In genomic region chr3:52056968-52057805, GRCh38 we compare ENCODE assay signal across 1 cellular context.
A peak's percentile ranks its signal among the peaks of the same experiment; 100 is the strongest.
TF ChIP-seq lines count a peak whose summit lies in the region.

No MANE protein-coding gene starts in this region.

TF ChIP-seq in HepG2, 621 proteins besides CTCF, POLR2A, EP300 and RAD21 (continued from another document and continues in another):
- 0 out of 2 replicates have a peak, but pooled peaks have one; percentile 59 for TF ChIP-seq SRY (CRISPR knock-in tag; IDR thresholded peaks at IDR 0.05)
- TF ChIP-seq NCOA5 (CRISPR knock-in tag; IDR thresholded peaks at IDR 0.05) = no peak
- TF ChIP-seq KLF11 (CRISPR knock-in tag; IDR thresholded peaks at IDR 0.05) = 0 out of 2 replicates have a peak, but pooled peaks have one; percentile 67
- TF ChIP-seq ZUFSP (CRISPR knock-in tag; IDR thresholded peaks at IDR 0.05; ENCODE audit: borderline replicate concordance) = no peak
- TF ChIP-seq MBNL3 (CRISPR knock-in tag; conservative IDR thresholded peaks at IDR 0.05) = no peak
- TF ChIP-seq ZMAT3 (CRISPR knock-in tag; conservative IDR thresholded peaks at IDR 0.05) = no peak
- no peak for TF ChIP-seq PTBP1 (IDR thresholded peaks at IDR 0.05; ENCODE audit: low read depth, low read length, poor library complexity, severe bottlenecking)
- no peak for TF ChIP-seq RBM22 (optimal IDR thresholded peaks at IDR 0.05; ENCODE audit: low read length)
- no peak for TF ChIP-seq ATF7 (IDR thresholded peaks at IDR 0.05)
- no peak for TF ChIP-seq ATF7 (CRISPR knock-in tag; IDR thresholded peaks at IDR 0.05)
- no peak for TF ChIP-seq ZNF558 (CRISPR knock-in tag; IDR thresholded peaks at IDR 0.05; ENCODE audit: borderline replicate concordance)
- TF ChIP-seq ZFP91 (CRISPR knock-in tag; IDR thresholded peaks at IDR 0.05; ENCODE audit: borderline replicate concordance) = peak; percentile 99
- no peak for TF ChIP-seq TBX3 (IDR thresholded peaks at IDR 0.05; ENCODE audit: borderline replicate concordance)
- no peak for TF ChIP-seq AGO2 (optimal IDR thresholded peaks at IDR 0.05; ENCODE audit: low read depth, low read length)
- TF ChIP-seq ZNF33A (CRISPR knock-in tag; IDR thresholded peaks at IDR 0.05; ENCODE audit: borderline replicate concordance) = no peak
- TF ChIP-seq RAD51 (IDR thresholded peaks at IDR 0.05; ENCODE audit: borderline replicate concordance) = peak; percentile 82
- no peak for TF ChIP-seq ZNF75D (CRISPR knock-in tag; IDR thresholded peaks at IDR 0.05; ENCODE audit: borderline replicate concordance)
- TF ChIP-seq NCOA2 (CRISPR knock-in tag; IDR thresholded peaks at IDR 0.05) = no peak
- no peak for TF ChIP-seq SIN3A (IDR thresholded peaks at IDR 0.05; ENCODE audit: borderline replicate concordance, low read depth, low read length)
- TF ChIP-seq GZF1 (CRISPR knock-in tag; IDR thresholded peaks at IDR 0.05) = no peak
- no peak for TF ChIP-seq ZNF343 (CRISPR knock-in tag; IDR thresholded peaks at IDR 0.05)
- TF ChIP-seq SNAPC4 (CRISPR knock-in tag; IDR thresholded peaks at IDR 0.05) = no peak
- no peak; the same call in 1 of the 2 replicates for TF ChIP-seq ZNF782 (CRISPR knock-in tag; IDR thresholded peaks at IDR 0.05; ENCODE audit: borderline replicate concordance)
- no peak for TF ChIP-seq RBAK (CRISPR knock-in tag; IDR thresholded peaks at IDR 0.05)
- TF ChIP-seq LBX2 (CRISPR knock-in tag; IDR thresholded peaks at IDR 0.05; ENCODE audit: borderline replicate concordance) = no peak
- TF ChIP-seq SIX1 (CRISPR knock-in tag; IDR thresholded peaks at IDR 0.05; ENCODE audit: borderline replicate concordance) = no peak
- no peak for TF ChIP-seq SOX13 (IDR thresholded peaks at IDR 0.05)
- TF ChIP-seq SOX13 (CRISPR knock-in tag; conservative IDR thresholded peaks at IDR 0.05 in 1 of 2, IDR thresholded peaks at IDR 0.05 in 1 of 2) = peak in 1 of 2 experiments; percentile 53; a peak in 1 of 4 replicates
- TF ChIP-seq PAX8 (CRISPR knock-in tag; IDR thresholded peaks at IDR 0.05; ENCODE audit: borderline replicate concordance) = no peak
- TF ChIP-seq FIP1L1 (IDR thresholded peaks at IDR 0.05; ENCODE audit: borderline replicate concordance, insufficient read depth, low read depth, low read length) = no peak
- TF ChIP-seq ZFAT (CRISPR knock-in tag; conservative IDR thresholded peaks at IDR 0.05) = no peak
- TF ChIP-seq ZNF136 (CRISPR knock-in tag; IDR thresholded peaks at IDR 0.05; ENCODE audit: low read depth) = no peak
- no peak for TF ChIP-seq ZNF567 (CRISPR knock-in tag; IDR thresholded peaks at IDR 0.05; ENCODE audit: borderline replicate concordance)
- TF ChIP-seq HOMEZ (CRISPR knock-in tag; IDR thresholded peaks at IDR 0.05; ENCODE audit: low read depth) = 0 out of 2 replicates have a peak, but pooled peaks have one; percentile 14
- no peak for TF ChIP-seq MYC (CRISPR knock-in tag; IDR thresholded peaks at IDR 0.05; ENCODE audit: borderline replicate concordance)
- no peak for TF ChIP-seq ZNF205 (CRISPR knock-in tag; IDR thresholded peaks at IDR 0.05)
- TF ChIP-seq SATB2 (CRISPR knock-in tag; IDR thresholded peaks at IDR 0.05) = no peak
- peak; percentile 24; the same call in 1 of the 2 replicates for TF ChIP-seq ZNF580 (CRISPR knock-in tag; IDR thresholded peaks at IDR 0.05; ENCODE audit: borderline replicate concordance, low read depth)
- TF ChIP-seq MLX (CRISPR knock-in tag; IDR thresholded peaks at IDR 0.05) = no peak
- peak; percentile 36 for TF ChIP-seq GATAD1 (CRISPR knock-in tag; IDR thresholded peaks at IDR 0.05)
- no peak for TF ChIP-seq ZNF569 (CRISPR knock-in tag; IDR thresholded peaks at IDR 0.05; ENCODE audit: borderline replicate concordance)
- TF ChIP-seq ZMAT5 (CRISPR knock-in tag; IDR thresholded peaks at IDR 0.05; ENCODE audit: borderline replicate concordance, low read depth) = no peak
- TF ChIP-seq ZFP1 (CRISPR knock-in tag; IDR thresholded peaks at IDR 0.05) = no peak
- no peak; the same call in 1 of the 2 replicates for TF ChIP-seq ZNF572 (CRISPR knock-in tag; IDR thresholded peaks at IDR 0.05)
- TF ChIP-seq MTF1 (CRISPR knock-in tag; IDR thresholded peaks at IDR 0.05) = no peak
- peak; percentile 84 for TF ChIP-seq MAX (IDR thresholded peaks at IDR 0.05)
- peak; percentile 25 for TF ChIP-seq HDAC2 (CRISPR knock-in tag; IDR thresholded peaks at IDR 0.05)
- TF ChIP-seq ATRX (CRISPR knock-in tag; IDR thresholded peaks at IDR 0.05; ENCODE audit: borderline replicate concordance) = no peak
- peak; percentile 44 for TF ChIP-seq CREM (IDR thresholded peaks at IDR 0.05)
- no peak for TF ChIP-seq CREM (CRISPR knock-in tag; IDR thresholded peaks at IDR 0.05)
- TF ChIP-seq ZSCAN9 (CRISPR knock-in tag; IDR thresholded peaks at IDR 0.05; ENCODE audit: borderline replicate concordance) = peak; percentile 69; the same call in 1 of the 2 replicates
- TF ChIP-seq ZNF614 (CRISPR knock-in tag; IDR thresholded peaks at IDR 0.05; ENCODE audit: borderline replicate concordance) = no peak
- no peak for TF ChIP-seq ZC3H13 (CRISPR knock-in tag; IDR thresholded peaks at IDR 0.05)
- TF ChIP-seq THRA (CRISPR knock-in tag; IDR thresholded peaks at IDR 0.05; ENCODE audit: borderline replicate concordance) = no peak
- TF ChIP-seq MXD4 (CRISPR knock-in tag; IDR thresholded peaks at IDR 0.05) = no peak; the same call in 1 of the 2 replicates
- no peak for TF ChIP-seq ZIK1 (CRISPR knock-in tag; IDR thresholded peaks at IDR 0.05; ENCODE audit: borderline replicate concordance, low read depth)
- peak; percentile 50; the same call in 1 of the 2 replicates for TF ChIP-seq E2F1 (CRISPR knock-in tag; IDR thresholded peaks at IDR 0.05)
